ENCODE assay signal across 9 cellular contexts in genomic region chr7:5598769-5599371, GRCh38. TPM values are rescaled to one million over a fixed set of nuclear protein-coding genes. Genes with fewer than 3 reads are reported as not detected.
DNase-seq lines count a peak whose midpoint lies in the region; ATAC-seq and TF ChIP-seq lines count a peak whose summit lies in the region.
"Had no signal": no experiment of that assay in that cellular context is flagged by ENCODE, and none has a peak within 500 bp of the region (broad histone marks: within the 10 kb centered on the region; RNA-seq: fewer than 3 reads in every experiment).

No MANE protein-coding gene starts in this region.

- H3K9me3 Mint-ChIP-seq in brain: peaks cover 0 to 5% (median 3%) of the 10 kb centered on the region in 5 experiments
- no peaks in the 10 kb centered on the region for H3K9me3 Mint-ChIP-seq in T-helper 2 cell treated with Interferon-gamma antibody and Interleukin-4, amounts not matched to agents 5 μg/mL and 100 μg/mL, for 36 hours
- H3K9me3 Mint-ChIP-seq: naive thymus-derived CD4-positive, alpha-beta T cell had no signal

- peak overlapping the region; percentile 67 to 99 (median 71) for H3K4me3 Mint-ChIP-seq in brain
- no peak overlapping the region for H3K4me3 Mint-ChIP-seq in T-helper 2 cell treated with Interferon-gamma antibody and Interleukin-4, amounts not matched to agents 5 μg/mL and 100 μg/mL, for 36 hours
- H3K4me3 Mint-ChIP-seq: naive thymus-derived CD4-positive, alpha-beta T cell had no signal

- peaks cover 73% of the 10 kb centered on the region for H3K36me3 Mint-ChIP-seq in brain
- H3K36me3 Mint-ChIP-seq in T-helper 2 cell treated with Interferon-gamma antibody and Interleukin-4, amounts not matched to agents 5 μg/mL and 100 μg/mL, for 36 hours (ENCODE audit: low read depth): peaks cover 3% of the 10 kb centered on the region
- H3K36me3 Mint-ChIP-seq: naive thymus-derived CD4-positive, alpha-beta T cell had no signal

- peaks cover 0 to 10% of the 10 kb centered on the region in 2 donors for H3K36me3 ChIP-seq in adrenal gland (replicated peaks in 1 of 2)

- peak overlapping the region; percentile 66 to 98 (median 90) for H3K27ac Mint-ChIP-seq in brain
- no peak overlapping the region for H3K27ac Mint-ChIP-seq in T-helper 2 cell treated with Interferon-gamma antibody and Interleukin-4, amounts not matched to agents 5 μg/mL and 100 μg/mL, for 36 hours
- H3K27ac Mint-ChIP-seq: naive thymus-derived CD4-positive, alpha-beta T cell had no signal

- H3K27me3 Mint-ChIP-seq in brain: peaks cover 13% of the 10 kb centered on the region
- H3K27me3 Mint-ChIP-seq in T-helper 2 cell treated with Interferon-gamma antibody and Interleukin-4, amounts not matched to agents 5 μg/mL and 100 μg/mL, for 36 hours (ENCODE audit: low read depth): peaks cover 14% of the 10 kb centered on the region

- no peak for TF ChIP-seq POLR2A in adrenal gland (IDR thresholded peaks at IDR 0.05)

- H3K27ac ChIP-seq in adrenal gland: no peak overlapping the region

- H3K4me1 ChIP-seq in adrenal gland (replicated peaks in 1 of 2): peaks cover 29 to 42% of the 10 kb centered on the region in 2 donors

- intact Hi-C loops in adrenal gland (cut with DNase I): no loop called here

- WGBS in adrenal gland, 4 donors: 76 to 84% (median 78%) methylated on average over 10 to 21 of the region's 21 CpGs

- in situ Hi-C loops in Caki2 (cut with HindIII; ENCODE audit: low pct_unique_long_range_greater_than_20kb, low sequenced_read_pairs): no loop called here
- in situ Hi-C loops in KBM-7 (cut with MboI; ENCODE audit: low pct_unique_long_range_greater_than_20kb, low sequenced_read_pairs): no loop called here

- no peak for ATAC-seq in HG03139 (IDR thresholded peaks at IDR 0.05; ENCODE audit: unreplicated experiment)
- ATAC-seq: naive thymus-derived CD4-positive, alpha-beta T cell had no signal

- peaks cover 45% of the 10 kb centered on the region for H3K4me1 Mint-ChIP-seq in brain
- peaks cover 21% of the 10 kb centered on the region for H3K4me1 Mint-ChIP-seq in T-helper 2 cell treated with Interferon-gamma antibody and Interleukin-4, amounts not matched to agents 5 μg/mL and 100 μg/mL, for 36 hours (ENCODE audit: low read depth)

- H3K9me3 ChIP-seq in adrenal gland (replicated peaks in 1 of 3): no peaks in the 10 kb centered on the region

- H3K4me3 ChIP-seq in adrenal gland: no peak overlapping the region

- no peaks in the 10 kb centered on the region for H3K27me3 ChIP-seq in adrenal gland

- peak; percentile 54 for DNase-seq in Caki2 (ENCODE audit: low read depth)
- DNase-seq in KBM-7: peak; percentile 59
- DNase-seq in myocyte (ENCODE audit: low read depth): peak; percentile 84
- no peak for DNase-seq in germinal center (ENCODE audit: low spot score)
- DNase-seq in adrenal gland: no peak
- no peak for DNase-seq in T-helper 2 cell treated with Interferon-gamma antibody and Interleukin-4, amounts not matched to agents 5 μg/mL and 100 μg/mL, for 36 hours (ENCODE audit: low spot score)
- DNase-seq: naive thymus-derived CD4-positive, alpha-beta T cell had no signal

- TF ChIP-seq CTCF in brain (conservative IDR thresholded peaks at IDR 0.05): no peak
- TF ChIP-seq CTCF in adrenal gland (IDR thresholded peaks at IDR 0.05): no peak

RNA-seq across cellular contexts. Expression of gene FSCN1, which starts 6.3 kb away (rescaled TPM):
- 509 and 560 TPM in 2 replicates for total RNA-seq in Caki2 (2014; rRNA removed; shearing (Covaris generic); ENCODE audit: low replicate concordance)
- polyA plus RNA-seq in brain (ENCODE audit: insufficient read depth, low read depth, low replicate concordance) (221 TPM), adrenal gland (10 to 100 TPM; 13.7 to 67.9 (median 56.0) TPM)
- total RNA-seq in myocyte (159 and 214 TPM in 2 replicates), adrenal gland (100 to 1,000 TPM in 5 of 8 donors, 10 to 100 TPM in 3; 93.8 to 152 (median 103) TPM)
- 259 TPM for polyA plus RNA-seq in myocyte (2012)

Comparison
In these comparisons a context has a peak if more than half of its experiments do, and no peak if none do; other contexts are left out.
1. DNase-seq: peak in Caki2 (single experiment), KBM-7 (single experiment) and myocyte (single experiment); none in germinal center (single experiment), adrenal gland (0 of 7) and T-helper 2 cell treated with Interferon-gamma antibody and Interleukin-4, amounts not matched to agents 5 μg/mL and 100 μg/mL, for 36 hours (single experiment).